In genomic region chr1:92791487-92792058, GRCh38 we compare ENCODE assay signal across 1 cellular context.
TF ChIP-seq lines count a peak whose summit lies in the region.

No MANE protein-coding gene starts in this region.

TF ChIP-seq in GM23338, 12 proteins besides CTCF, POLR2A, EP300 and RAD21 (continued from another document):
- TF ChIP-seq ZNF462 (CRISPR knock-in tag; IDR thresholded peaks at IDR 0.05) (no peak), EZH2phosphoT487 (IDR thresholded peaks at IDR 0.05; ENCODE audit: unreplicated experiment) (no peak), EZH2 (IDR thresholded peaks at IDR 0.05; ENCODE audit: low read depth, unreplicated experiment) (no peak), JUNB (IDR thresholded peaks at IDR 0.05; ENCODE audit: unreplicated experiment) (no peak), ETS1 (IDR thresholded peaks at IDR 0.05) (no peak), ZNF331 (CRISPR knock-in tag; IDR thresholded peaks at IDR 0.05; ENCODE audit: low read depth) (no peak)
